In the genomic region with DNA sequence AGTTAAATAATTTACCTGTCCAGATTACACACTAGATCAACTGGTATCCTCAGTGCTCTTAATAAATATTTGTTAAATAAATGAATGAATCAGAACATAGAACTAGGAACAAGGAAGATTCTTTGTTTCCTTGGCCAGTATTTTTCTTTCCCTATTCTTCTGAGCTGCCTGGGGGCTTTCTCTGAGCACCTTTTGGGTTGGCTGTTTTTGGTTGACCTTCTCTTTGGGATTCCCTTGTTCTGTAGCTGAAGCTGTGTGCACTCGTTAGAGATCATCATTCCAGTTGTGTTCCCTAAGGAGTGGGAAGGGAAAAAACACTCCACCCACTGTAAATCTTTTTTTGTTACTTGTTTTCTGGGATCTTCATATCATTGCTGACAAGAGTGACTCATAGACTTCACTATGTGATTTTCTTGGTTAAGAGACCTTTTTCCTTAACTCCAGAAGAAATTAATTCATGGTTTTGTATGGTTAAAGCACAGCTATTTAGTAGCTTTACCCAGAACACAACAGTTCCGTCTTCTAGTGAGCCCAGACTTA, we compare ENCODE assay signal across 14 cellular contexts.
DNase-seq lines count a peak whose midpoint lies in the region; ATAC-seq, FAIRE-seq and TF ChIP-seq lines count a peak whose summit lies in the region.
"Had no signal": no experiment of that assay in that cellular context is flagged by ENCODE, and none has a peak within 500 bp of the region (broad histone marks: within the 10 kb centered on the region; RNA-seq: fewer than 3 reads in every experiment).

No MANE protein-coding gene starts in this region.

- peaks cover 48% of the 10 kb centered on the region for H3K36me3 Mint-ChIP-seq in activated CD4-positive, alpha-beta T cell treated with anti-CD3 and anti-CD28 coated beads, Interleukin-2, amount 10 ng/mL, durations not matched to agents 7 days and 5 days (ENCODE audit: low read depth)

- peak in 1 of 2 donors; percentile 27 for ATAC-seq in right cardiac atrium
- ATAC-seq: stimulated activated naive CD8-positive, alpha-beta T cell treated with anti-CD3 and anti-CD28 coated beads, Interleukin-15, Interleukin-2, amounts not matched to agents 100 U/mL and 50 U/mL, for 24 hours had no signal

- WGBS in right cardiac atrium: 52% methylated on average over 2 of the region's 2 CpGs

- POLR2A ChIA-PET in activated CD4-positive, alpha-beta T cell treated with anti-CD3 and anti-CD28 coated beads, Interleukin-2, amount 10 ng/mL, durations not matched to agents 7 days and 5 days (lab: Charles Lee): no interaction called here

- peaks cover 17 to 45% of the 10 kb centered on the region in 2 donors for H3K4me1 ChIP-seq in ascending aorta
- H3K4me1 ChIP-seq in right cardiac atrium (ENCODE audit: control insufficient read depth, insufficient read depth, low read length): peaks cover 4% of the 10 kb centered on the region
- H3K4me1 ChIP-seq in subcutaneous abdominal adipose tissue (ENCODE audit: control insufficient read depth in 5 of 5, insufficient read depth in 5 of 5, low read length in 5 of 5): peaks cover 8 to 59% (median 44%) of the 10 kb centered on the region in 5 donors

- intact Hi-C loops in ascending aorta (cut with DNase I) (no loop called here), right cardiac atrium (cut with DNase I) (loop anchor here in 2 of 4 donors (10.0 kb wide), 2 partner anchors 85 to 135 kb away; partner anchors contain the start of gene STIM1 (in 1 of the 2))

- H3K4me1 Mint-ChIP-seq in activated CD4-positive, alpha-beta T cell treated with anti-CD3 and anti-CD28 coated beads, Interleukin-2, amount 10 ng/mL, durations not matched to agents 7 days and 5 days: peaks cover 81% of the 10 kb centered on the region
- H3K4me1 Mint-ChIP-seq: H9 had no signal

- no peak for DNase-seq in activated CD4-positive, alpha-beta T cell treated with anti-CD3 and anti-CD28 coated beads, Interleukin-2, amount 10 ng/mL, durations not matched to agents 7 days and 5 days
- DNase-seq in activated CD4-positive, alpha-beta T cell treated with anti-CD3 and anti-CD28 coated beads for 48 hours: no peak
- DNase-seq in ascending aorta (ENCODE audit: low spot score in 2 of 2): no peak
- DNase-seq in right cardiac atrium: no peak
- no peak for DNase-seq in NCI-H2227 (lab: John Stamatoyannopoulos, UW; ENCODE audit: unreplicated experiment)
- DNase-seq in HTR-8/SVneo (ENCODE audit: insufficient read length, low spot score): no peak
- no peak for DNase-seq in GM12892 (ENCODE audit: insufficient read length)
- DNase-seq: H9; MG63; NCI-H748 treated with DMSO at 0.1 percent for 48 hours; stimulated activated naive CD8-positive, alpha-beta T cell treated with anti-CD3 and anti-CD28 coated beads, Interleukin-15, Interleukin-2, amounts not matched to agents 100 U/mL and 50 U/mL, for 24 hours had no signal

- H3K27me3 ChIP-seq in ascending aorta: no peaks in the 10 kb centered on the region
- no peaks in the 10 kb centered on the region for H3K27me3 ChIP-seq in right cardiac atrium (ENCODE audit: control insufficient read depth, insufficient read depth)
- no peaks in the 10 kb centered on the region for H3K27me3 ChIP-seq in subcutaneous abdominal adipose tissue (ENCODE audit: control insufficient read depth in 5 of 5, insufficient read depth in 4 of 5, low read length in 5 of 5)
- H3K27me3 ChIP-seq: MG63 had no signal

- CTCF ChIA-PET in activated CD4-positive, alpha-beta T cell treated with anti-CD3 and anti-CD28 coated beads, Interleukin-2, amount 10 ng/mL, durations not matched to agents 7 days and 5 days (lab: Charles Lee): interaction anchor here (1.1 to 1.4 kb wide), 2 partner anchors 38 to 133 kb away, joined by 3 to 5 read pairs; no protein-coding TSS in a partner anchor

- no peak overlapping the region for H3K4me3 Mint-ChIP-seq in activated CD4-positive, alpha-beta T cell treated with anti-CD3 and anti-CD28 coated beads, Interleukin-2, amount 10 ng/mL, durations not matched to agents 7 days and 5 days
- H3K4me3 Mint-ChIP-seq: H9 had no signal

- H3K4me3 ChIP-seq in ascending aorta: no peak overlapping the region
- H3K4me3 ChIP-seq in right cardiac atrium (ENCODE audit: low read length): no peak overlapping the region
- no peak overlapping the region for H3K4me3 ChIP-seq in subcutaneous abdominal adipose tissue (ENCODE audit: low read depth in 1 of 5, low read length in 5 of 5)
- H3K4me3 ChIP-seq: MG63 had no signal

- no peaks in the 10 kb centered on the region for H3K36me3 ChIP-seq in ascending aorta
- no peaks in the 10 kb centered on the region for H3K36me3 ChIP-seq in subcutaneous abdominal adipose tissue (ENCODE audit: control insufficient read depth in 5 of 5, insufficient read depth in 5 of 5, low read length in 5 of 5)
- H3K36me3 ChIP-seq: MG63 had no signal

- TF ChIP-seq POLR2A in GM12892 (IDR thresholded peaks at IDR 0.05; ENCODE audit: low read depth, low read length): no peak

- no peaks in the 10 kb centered on the region for H3K27me3 Mint-ChIP-seq in activated CD4-positive, alpha-beta T cell treated with anti-CD3 and anti-CD28 coated beads, Interleukin-2, amount 10 ng/mL, durations not matched to agents 7 days and 5 days

- H3K27ac ChIP-seq in ascending aorta (peak overlapping the region; percentile 14 to 43), right cardiac atrium (ENCODE audit: low read length) (peak overlapping the region; percentile 48), subcutaneous abdominal adipose tissue (ENCODE audit: low read depth, low read length) (peak overlapping the region; percentile 88)

- H3K9me3 ChIP-seq in ascending aorta (no peaks in the 10 kb centered on the region), right cardiac atrium (ENCODE audit: control insufficient read depth, low read length) (no peaks in the 10 kb centered on the region), subcutaneous abdominal adipose tissue (ENCODE audit: control insufficient read depth in 5 of 5, low read length in 5 of 5) (no peaks in the 10 kb centered on the region)
- H3K9me3 ChIP-seq: MG63 had no signal

- no peak for FAIRE-seq in HTR-8/SVneo (lab: Jason Lieb, UNC)
- no peak for FAIRE-seq in GM12892 (lab: Jason Lieb, UNC)
- FAIRE-seq: A204.1, bronchial epithelial cell had no signal

- H3K9ac ChIP-seq in subcutaneous abdominal adipose tissue (ENCODE audit: low read length in 5 of 5): peak overlapping the region in 3 of 5 donors; percentile 8 to 67 (median 26)

- no peaks in the 10 kb centered on the region for H3K9me3 Mint-ChIP-seq in activated CD4-positive, alpha-beta T cell treated with anti-CD3 and anti-CD28 coated beads, Interleukin-2, amount 10 ng/mL, durations not matched to agents 7 days and 5 days
- H3K9me3 Mint-ChIP-seq: H9 had no signal

- H3K27ac Mint-ChIP-seq in activated CD4-positive, alpha-beta T cell treated with anti-CD3 and anti-CD28 coated beads, Interleukin-2, amount 10 ng/mL, durations not matched to agents 7 days and 5 days: peak overlapping the region; percentile 47
- H3K27ac Mint-ChIP-seq: H9 had no signal

- TF ChIP-seq CTCF in ascending aorta (IDR thresholded peaks at IDR 0.05): no peak

Comparison
In these comparisons a context has a peak if more than half of its experiments do, and no peak if none do; other contexts are left out.
1. H3K27ac ChIP-seq: peak in every context shown above with its lines; median percentile 88 in subcutaneous abdominal adipose tissue; 48 in right cardiac atrium; 28 in ascending aorta.